In the genomic region with DNA sequence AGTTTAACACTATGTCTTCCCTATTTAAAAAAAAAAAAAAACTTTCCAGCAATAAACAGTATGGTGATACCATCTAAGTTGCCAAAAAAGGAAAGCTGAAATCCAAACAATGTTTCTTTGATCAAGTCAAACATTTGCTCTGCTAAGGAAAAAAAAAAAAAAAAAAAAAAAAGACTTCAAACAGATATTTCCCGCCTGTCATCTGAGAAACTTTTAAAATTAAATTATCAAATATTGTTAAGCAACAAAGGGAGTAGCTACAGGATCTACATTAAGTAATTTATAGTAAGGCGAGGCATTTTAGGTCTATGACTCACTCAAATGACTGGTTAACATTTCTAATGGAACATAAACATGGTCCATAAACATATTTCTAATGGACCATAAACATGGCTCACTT, we compare ENCODE assay signal across 19 cellular contexts.
DNase-seq lines count a peak whose midpoint lies in the region; ATAC-seq and TF ChIP-seq lines count a peak whose summit lies in the region.
"Had no signal": no experiment of that assay in that cellular context is flagged by ENCODE, and none has a peak within 500 bp of the region (broad histone marks: within the 10 kb centered on the region; RNA-seq: fewer than 3 reads in every experiment).

No MANE protein-coding gene starts in this region.

- H4K20me1 ChIP-seq in OCI-LY7 (ENCODE audit: insufficient read depth, low read length), result no peaks in the 10 kb centered on the region
- H4K20me1 ChIP-seq: BLaER1 treated with 17β-estradiol and CSF1 and Interleukin-3, amounts not matched to agents 10 nM and 100 nM had no signal

- H3K9me2 ChIP-seq in OCI-LY7 (ENCODE audit: insufficient read depth, low read length), result no peaks in the 10 kb centered on the region

- TF ChIP-seq POLR2A in esophagus squamous epithelium (IDR thresholded peaks at IDR 0.05), result no peak

- H3K27me3 ChIP-seq in esophagus squamous epithelium, result no peaks in the 10 kb centered on the region
- no peaks in the 10 kb centered on the region for H3K27me3 ChIP-seq in muscle layer of duodenum (ENCODE audit: low read depth, low read length)
- H3K27me3 ChIP-seq: BLaER1 treated with 17β-estradiol and CSF1 and Interleukin-3, amounts not matched to agents 10 nM and 100 nM had no signal

- H3K4me3 ChIP-seq in OCI-LY7 (ENCODE audit: low read depth, low read length, poor library complexity, severe bottlenecking) (no peak overlapping the region), esophagus squamous epithelium (no peak overlapping the region), muscle layer of duodenum (ENCODE audit: low read depth in 1 of 2, low read length in 2 of 2) (no peak overlapping the region)
- H3K4me3 ChIP-seq: A549; BLaER1 treated with 17β-estradiol and CSF1 and Interleukin-3, amounts not matched to agents 10 nM and 100 nM had no signal

- no peak overlapping the region for H3K27ac ChIP-seq in OCI-LY7 (ENCODE audit: low read depth, low read length, poor library complexity, severe bottlenecking)
- peak overlapping the region in 3 of 4 donors; percentile 53 to 71 (median 56) for H3K27ac ChIP-seq in esophagus squamous epithelium
- peak overlapping the region; percentile 50 for H3K27ac ChIP-seq in muscle layer of duodenum (ENCODE audit: low read length)
- H3K27ac ChIP-seq: A549; BLaER1 treated with 17β-estradiol and CSF1 and Interleukin-3, amounts not matched to agents 10 nM and 100 nM had no signal

- no peaks in the 10 kb centered on the region for H3K36me3 ChIP-seq in OCI-LY7 (ENCODE audit: insufficient read depth, low read length)
- H3K36me3 ChIP-seq in esophagus squamous epithelium, result peaks cover 0 to 81% (median 0%) of the 10 kb centered on the region in 3 donors
- peaks cover 21 to 28% of the 10 kb centered on the region in 2 donors for H3K36me3 ChIP-seq in muscle layer of duodenum (ENCODE audit: control insufficient read depth in 1 of 2, insufficient read depth in 2 of 2, low read length in 2 of 2)

- peak; percentile 75 for DNase-seq in ELR (ENCODE audit: low read depth)
- no peak for DNase-seq in OCI-LY7 (ENCODE audit: low spot score)
- no peak for DNase-seq in esophagus squamous epithelium (lab: John Stamatoyannopoulos, UW)
- no peak for DNase-seq in nucleus accumbens (lab: John Stamatoyannopoulos, UW)
- no peak for DNase-seq in NCI-H2227 (lab: John Stamatoyannopoulos, UW; ENCODE audit: unreplicated experiment)
- no peak for DNase-seq in RKO (ENCODE audit: low spot score)
- DNase-seq: activated effector memory CD4-positive, alpha-beta T cell treated with anti-CD3 and anti-CD28 coated beads, Interleukin-2, amount 50 U/mL, for 16 hours; amniotic stem cell; cerebellar nuclear complex; GF-D8; H7; NCI-H146; SHP77 treated with DMSO at 0.1 percent for 48 hours; stimulated activated naive CD4-positive, alpha-beta T cell treated with Interleukin-2 at 50 U/mL for 16 hours had no signal

- H3K4me2 ChIP-seq in OCI-LY7 (ENCODE audit: low read length), result peak overlapping the region; percentile 67; the same call in 1 of the 2 replicates
- H3K4me2 ChIP-seq: A549; BLaER1 treated with 17β-estradiol and CSF1 and Interleukin-3, amounts not matched to agents 10 nM and 100 nM had no signal

- CTCF ChIA-PET in OCI-LY7 (lab: Charles Lee; ENCODE audit: unreplicated experiment), result no interaction called here

- ATAC-seq in GM21390 (IDR thresholded peaks at IDR 0.05; ENCODE audit: unreplicated experiment), result no peak
- ATAC-seq: A549; activated CD4-positive, CD25-positive, alpha-beta regulatory T cell treated with anti-CD3 and anti-CD28 coated beads, Interleukin-2, amount 50 U/mL, for 24 hours had no signal

- H3K79me2 ChIP-seq in OCI-LY7 (ENCODE audit: insufficient read depth, low read depth, low read length), result peaks cover 6% of the 10 kb centered on the region; the same call in 1 of the 2 replicates

- H3K4me1 ChIP-seq in OCI-LY7 (ENCODE audit: insufficient read depth, low read length, poor library complexity, severe bottlenecking) (peaks cover 32% of the 10 kb centered on the region), esophagus squamous epithelium (peaks cover 0 to 49% (median 16%) of the 10 kb centered on the region in 3 donors), muscle layer of duodenum (ENCODE audit: control insufficient read depth in 1 of 2, insufficient read depth in 2 of 2, low read length in 2 of 2) (peaks cover 11 to 56% of the 10 kb centered on the region in 2 donors)
- H3K4me1 ChIP-seq: BLaER1 treated with 17β-estradiol and CSF1 and Interleukin-3, amounts not matched to agents 10 nM and 100 nM had no signal

- H3K9me3 ChIP-seq in OCI-LY7 (ENCODE audit: low read length), result no peaks in the 10 kb centered on the region
- no peaks in the 10 kb centered on the region for H3K9me3 ChIP-seq in esophagus squamous epithelium
- no peaks in the 10 kb centered on the region for H3K9me3 ChIP-seq in muscle layer of duodenum (ENCODE audit: control insufficient read depth in 1 of 2, low read length in 2 of 2)
- H3K9me3 ChIP-seq: A549; BLaER1 treated with 17β-estradiol and CSF1 and Interleukin-3, amounts not matched to agents 10 nM and 100 nM had no signal

- POLR2A ChIA-PET in OCI-LY7 (lab: Charles Lee), result interaction anchor here (0.5 to 2.5 kb wide), 12 partner anchors 9 to 521 kb away, joined by 3 to 15 read pairs (median 3); no protein-coding TSS in a partner anchor

- TF ChIP-seq CTCF in OCI-LY7 (conservative IDR thresholded peaks at IDR 0.05; ENCODE audit: low read length) (no peak), esophagus squamous epithelium (IDR thresholded peaks at IDR 0.05) (no peak)

- intact Hi-C loops in OCI-LY7 (cut with micrococcal nuclease; ENCODE audit: unreplicated experiment) (no loop called here), esophagus squamous epithelium (cut with DNase I) (no loop called here)

- BruUV-seq in OCI-LY7 (replicated peaks; lab: Mats Ljungman, UMichigan), result no TSS peak

- H2AFZ ChIP-seq in OCI-LY7 (ENCODE audit: low read length), result no peak overlapping the region

- 62 to 64% methylated on average over 2 of the region's 2 CpGs for WGBS in esophagus squamous epithelium, 2 donors
